ENCODE assay signal across 1 cellular context in the genomic region with DNA sequence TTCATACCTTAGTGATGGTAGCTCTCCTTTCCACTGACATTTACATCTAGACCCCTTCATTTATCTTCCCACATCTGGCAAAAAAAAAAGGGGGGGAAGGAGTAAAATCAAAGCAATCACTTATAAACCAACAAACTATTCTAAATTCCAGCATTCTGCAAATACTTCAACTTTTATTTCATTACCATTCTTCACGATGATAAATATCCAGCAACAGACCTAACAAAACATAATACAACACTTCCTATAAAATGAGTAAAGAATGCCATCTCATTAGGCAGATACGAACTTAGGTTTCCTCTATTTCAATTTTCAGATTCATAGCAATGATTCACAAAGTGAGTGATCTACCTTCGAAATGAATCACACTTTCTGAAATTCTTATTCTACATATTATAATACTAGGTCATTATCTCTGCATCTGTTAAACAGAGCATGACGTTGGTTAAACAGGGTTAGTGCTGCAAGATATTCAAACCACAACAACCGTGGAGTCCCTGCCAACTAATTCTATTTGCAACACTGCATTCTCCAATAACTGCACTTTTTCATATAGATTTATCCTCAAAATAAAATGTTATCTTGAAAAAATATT.
TF ChIP-seq lines count a peak whose summit lies in the region.

A gene with protein sequence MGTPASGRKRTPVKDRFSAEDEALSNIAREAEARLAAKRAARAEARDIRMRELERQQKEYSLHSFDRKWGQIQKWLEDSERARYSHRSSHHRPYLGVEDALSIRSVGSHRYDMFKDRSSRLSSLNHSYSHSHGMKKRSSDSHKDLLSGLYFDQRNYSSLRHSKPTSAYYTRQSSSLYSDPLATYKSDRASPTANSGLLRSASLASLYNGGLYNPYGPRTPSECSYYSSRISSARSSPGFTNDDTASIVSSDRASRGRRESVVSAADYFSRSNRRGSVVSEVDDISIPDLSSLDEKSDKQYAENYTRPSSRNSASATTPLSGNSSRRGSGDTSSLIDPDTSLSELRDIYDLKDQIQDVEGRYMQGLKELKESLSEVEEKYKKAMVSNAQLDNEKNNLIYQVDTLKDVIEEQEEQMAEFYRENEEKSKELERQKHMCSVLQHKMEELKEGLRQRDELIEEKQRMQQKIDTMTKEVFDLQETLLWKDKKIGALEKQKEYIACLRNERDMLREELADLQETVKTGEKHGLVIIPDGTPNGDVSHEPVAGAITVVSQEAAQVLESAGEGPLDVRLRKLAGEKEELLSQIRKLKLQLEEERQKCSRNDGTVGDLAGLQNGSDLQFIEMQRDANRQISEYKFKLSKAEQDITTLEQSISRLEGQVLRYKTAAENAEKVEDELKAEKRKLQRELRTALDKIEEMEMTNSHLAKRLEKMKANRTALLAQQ (minus strand): TSS at position 51 of the 595 bp plus-strand sequence. CDS start 25,599 bp downstream, outside the sequence.

TF ChIP-seq in SK-N-SH treated with all-trans-retinoic acid at 6 μM for 48 hours, 23 proteins besides CTCF, POLR2A, EP300 and RAD21 (continued from another document):
- TF ChIP-seq, protein P1, sequence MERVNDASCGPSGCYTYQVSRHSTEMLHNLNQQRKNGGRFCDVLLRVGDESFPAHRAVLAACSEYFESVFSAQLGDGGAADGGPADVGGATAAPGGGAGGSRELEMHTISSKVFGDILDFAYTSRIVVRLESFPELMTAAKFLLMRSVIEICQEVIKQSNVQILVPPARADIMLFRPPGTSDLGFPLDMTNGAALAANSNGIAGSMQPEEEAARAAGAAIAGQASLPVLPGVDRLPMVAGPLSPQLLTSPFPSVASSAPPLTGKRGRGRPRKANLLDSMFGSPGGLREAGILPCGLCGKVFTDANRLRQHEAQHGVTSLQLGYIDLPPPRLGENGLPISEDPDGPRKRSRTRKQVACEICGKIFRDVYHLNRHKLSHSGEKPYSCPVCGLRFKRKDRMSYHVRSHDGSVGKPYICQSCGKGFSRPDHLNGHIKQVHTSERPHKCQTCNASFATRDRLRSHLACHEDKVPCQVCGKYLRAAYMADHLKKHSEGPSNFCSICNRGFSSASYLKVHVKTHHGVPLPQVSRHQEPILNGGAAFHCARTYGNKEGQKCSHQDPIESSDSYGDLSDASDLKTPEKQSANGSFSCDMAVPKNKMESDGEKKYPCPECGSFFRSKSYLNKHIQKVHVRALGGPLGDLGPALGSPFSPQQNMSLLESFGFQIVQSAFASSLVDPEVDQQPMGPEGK (CRISPR knock-in tag; IDR thresholded peaks at IDR 0.05; ENCODE audit: borderline replicate concordance) = no peak
- TF ChIP-seq ESRRG (CRISPR knock-in tag; IDR thresholded peaks at IDR 0.05) (no peak), ARNTL (CRISPR knock-in tag; IDR thresholded peaks at IDR 0.05; ENCODE audit: borderline replicate concordance, low read depth) (no peak)
TF ChIP-seq in SK-N-SH treated with all-trans-retinoic acid at 6 μM for 48 hours: peak in this region for 0.
